Comparison of ENCODE assay signal across 7 cellular contexts in the genomic region with DNA sequence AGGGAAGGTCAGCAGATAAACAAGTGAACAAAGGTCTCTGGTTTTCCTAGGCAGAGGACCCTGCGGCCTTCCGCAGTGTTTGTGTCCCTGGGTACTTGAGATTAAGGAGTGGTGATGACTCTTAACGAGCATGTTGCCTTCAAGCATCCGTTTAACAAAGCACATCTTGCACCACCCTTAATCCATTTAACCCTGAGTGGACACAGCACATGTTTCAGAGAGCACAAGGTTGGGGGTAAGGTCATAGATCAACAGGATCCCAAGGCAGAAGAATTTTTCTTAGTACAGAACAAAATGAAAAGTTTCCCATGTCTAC.
A peak's percentile ranks its signal among the peaks of the same experiment; 100 is the strongest.
DNase-seq lines count a peak whose midpoint lies in the region; ATAC-seq and TF ChIP-seq lines count a peak whose summit lies in the region.
"Not testable (repeated sequence)": the region's sequence is repeated elsewhere in the genome, so short reads cannot be mapped to it uniquely, and the experiment has no call there.

No MANE protein-coding gene starts in this region.

- peak overlapping the region; percentile 59 for H3K4me3 Mint-ChIP-seq in Caco-2 (ENCODE audit: unreplicated experiment)
- peak overlapping the region; percentile 94 for H3K4me3 Mint-ChIP-seq in T-helper 17 cell
- peak overlapping the region; percentile 17 for H3K4me3 Mint-ChIP-seq in activated CD8-positive, alpha-beta T cell treated with anti-CD3 and anti-CD28 coated beads, Interleukin-2, amount 10 ng/mL, durations not matched to agents 7 days and 5 days
- H3K4me3 Mint-ChIP-seq in activated naive CD4-positive, alpha-beta T cell treated with anti-CD3 and anti-CD28 coated beads, Interleukin-2, amount 10 ng/mL, durations not matched to agents 7 days and 5 days, result peak overlapping the region; percentile 57
- peak overlapping the region; percentile 85 to 94 for H3K4me3 Mint-ChIP-seq in effector memory CD8-positive, alpha-beta T cell
- H3K4me3 Mint-ChIP-seq in stimulated activated naive B cell treated with anti-CD40 and anti-IgM and Interleukin-4, amounts not matched to agents 10 μg/mL and 1 μg/mL and 100 μg/mL, for 72 hours, result peak overlapping the region; percentile 45 to 85

- POLR2A ChIA-PET in Caco-2 (lab: Charles Lee); activated CD8-positive, alpha-beta T cell treated with anti-CD3 and anti-CD28 coated beads, Interleukin-2, amount 10 ng/mL, durations not matched to agents 7 days and 5 days (lab: Charles Lee): not testable (repeated sequence)

- H3K4me1 Mint-ChIP-seq in Caco-2 (ENCODE audit: low read depth, unreplicated experiment) (peaks cover 46% of the 10 kb centered on the region), T-helper 17 cell (peaks cover 20% of the 10 kb centered on the region)
- peaks cover 12% of the 10 kb centered on the region for H3K4me1 Mint-ChIP-seq in activated CD8-positive, alpha-beta T cell treated with anti-CD3 and anti-CD28 coated beads, Interleukin-2, amount 10 ng/mL, durations not matched to agents 7 days and 5 days (ENCODE audit: low read depth)
- H3K4me1 Mint-ChIP-seq in activated naive CD4-positive, alpha-beta T cell treated with anti-CD3 and anti-CD28 coated beads, Interleukin-2, amount 10 ng/mL, durations not matched to agents 7 days and 5 days, result peaks cover 26% of the 10 kb centered on the region
- peaks cover 12 to 33% of the 10 kb centered on the region in 2 donors for H3K4me1 Mint-ChIP-seq in effector memory CD8-positive, alpha-beta T cell (ENCODE audit: low read depth in 2 of 2)
- H3K4me1 Mint-ChIP-seq in stimulated activated naive B cell treated with anti-CD40 and anti-IgM and Interleukin-4, amounts not matched to agents 10 μg/mL and 1 μg/mL and 100 μg/mL, for 72 hours, result peaks cover 12 to 31% of the 10 kb centered on the region in 2 donors

- H3K27ac Mint-ChIP-seq in Caco-2 (ENCODE audit: unreplicated experiment), result peak overlapping the region; percentile 87
- peak overlapping the region; percentile 94 for H3K27ac Mint-ChIP-seq in T-helper 17 cell
- H3K27ac Mint-ChIP-seq in activated CD8-positive, alpha-beta T cell treated with anti-CD3 and anti-CD28 coated beads, Interleukin-2, amount 10 ng/mL, durations not matched to agents 7 days and 5 days, result not testable (repeated sequence)
- peak overlapping the region; percentile 69 for H3K27ac Mint-ChIP-seq in activated naive CD4-positive, alpha-beta T cell treated with anti-CD3 and anti-CD28 coated beads, Interleukin-2, amount 10 ng/mL, durations not matched to agents 7 days and 5 days
- H3K27ac Mint-ChIP-seq in effector memory CD8-positive, alpha-beta T cell, result peak overlapping the region; percentile 96
- peak overlapping the region; percentile 72 for H3K27ac Mint-ChIP-seq in stimulated activated naive B cell treated with anti-CD40 and anti-IgM and Interleukin-4, amounts not matched to agents 10 μg/mL and 1 μg/mL and 100 μg/mL, for 72 hours

- not testable (repeated sequence) for BruUV-seq in Caco-2 (replicated peaks; lab: Mats Ljungman, UMichigan)

- CTCF ChIA-PET in Caco-2 (lab: Charles Lee), result interaction anchor here (1.1 kb wide), 1 partner anchor 86 kb away, joined by 5 read pairs; no protein-coding TSS in a partner anchor
- CTCF ChIA-PET in activated CD8-positive, alpha-beta T cell treated with anti-CD3 and anti-CD28 coated beads, Interleukin-2, amount 10 ng/mL, durations not matched to agents 7 days and 5 days (lab: Charles Lee); activated naive CD4-positive, alpha-beta T cell treated with anti-CD3 and anti-CD28 coated beads, Interleukin-2, amount 10 ng/mL, durations not matched to agents 7 days and 5 days (lab: Charles Lee): not testable (repeated sequence)

- not testable (repeated sequence) for H3K27me3 Mint-ChIP-seq in Caco-2 (ENCODE audit: insufficient read depth, unreplicated experiment); activated CD8-positive, alpha-beta T cell treated with anti-CD3 and anti-CD28 coated beads, Interleukin-2, amount 10 ng/mL, durations not matched to agents 7 days and 5 days (ENCODE audit: low read depth); stimulated activated naive B cell treated with anti-CD40 and anti-IgM and Interleukin-4, amounts not matched to agents 10 μg/mL and 1 μg/mL and 100 μg/mL, for 72 hours
- peaks cover 14% of the 10 kb centered on the region for H3K27me3 Mint-ChIP-seq in T-helper 17 cell
- H3K27me3 Mint-ChIP-seq in activated naive CD4-positive, alpha-beta T cell treated with anti-CD3 and anti-CD28 coated beads, Interleukin-2, amount 10 ng/mL, durations not matched to agents 7 days and 5 days, result peaks cover 14% of the 10 kb centered on the region
- H3K27me3 Mint-ChIP-seq in effector memory CD8-positive, alpha-beta T cell, result peaks cover 16 to 20% of the 10 kb centered on the region in 2 donors

- peaks cover 11% of the 10 kb centered on the region for H3K36me3 Mint-ChIP-seq in Caco-2 (ENCODE audit: insufficient read depth, unreplicated experiment)
- H3K36me3 Mint-ChIP-seq in T-helper 17 cell (ENCODE audit: low read depth); activated CD8-positive, alpha-beta T cell treated with anti-CD3 and anti-CD28 coated beads, Interleukin-2, amount 10 ng/mL, durations not matched to agents 7 days and 5 days (ENCODE audit: low read depth); activated naive CD4-positive, alpha-beta T cell treated with anti-CD3 and anti-CD28 coated beads, Interleukin-2, amount 10 ng/mL, durations not matched to agents 7 days and 5 days; effector memory CD8-positive, alpha-beta T cell (ENCODE audit: insufficient read depth); stimulated activated naive B cell treated with anti-CD40 and anti-IgM and Interleukin-4, amounts not matched to agents 10 μg/mL and 1 μg/mL and 100 μg/mL, for 72 hours: not testable (repeated sequence)

- H3K36me3 ChIP-seq in Caco-2 (ENCODE audit: control insufficient read depth, insufficient read depth, low read length), result not testable (repeated sequence)

- H3K9me3 Mint-ChIP-seq in Caco-2 (ENCODE audit: unreplicated experiment), result peaks cover 19% of the 10 kb centered on the region
- not testable (repeated sequence) for H3K9me3 Mint-ChIP-seq in activated CD8-positive, alpha-beta T cell treated with anti-CD3 and anti-CD28 coated beads, Interleukin-2, amount 10 ng/mL, durations not matched to agents 7 days and 5 days (ENCODE audit: insufficient read depth); activated naive CD4-positive, alpha-beta T cell treated with anti-CD3 and anti-CD28 coated beads, Interleukin-2, amount 10 ng/mL, durations not matched to agents 7 days and 5 days; effector memory CD8-positive, alpha-beta T cell; stimulated activated naive B cell treated with anti-CD40 and anti-IgM and Interleukin-4, amounts not matched to agents 10 μg/mL and 1 μg/mL and 100 μg/mL, for 72 hours

- TF ChIP-seq CTCF in Caco-2 (IDR thresholded peaks at IDR 0.05; ENCODE audit: insufficient read depth in 1 of 2, low read depth in 1 of 2, low read length in 1 of 2, severe bottlenecking in 1 of 2, unreplicated experiment in 1 of 2), result not testable (repeated sequence)

- not testable (repeated sequence) for H3K27me3 ChIP-seq in Caco-2 (replicated peaks; ENCODE audit: control insufficient read depth, insufficient read depth, low read length)

- not testable (repeated sequence) for H3K9me3 ChIP-seq in Caco-2; T-helper 17 cell (ENCODE audit: control insufficient read depth, low read length, poor library complexity, severe bottlenecking)

- not testable (repeated sequence) for H3K4me3 ChIP-seq in Caco-2 (ENCODE audit: low read depth, low read length)

- intact Hi-C loops in Caco-2 (cut with micrococcal nuclease; ENCODE audit: unreplicated experiment), result not testable (repeated sequence)

- DNase-seq in Caco-2 (peak in 1 of 2 experiments; percentile 40), mesenteric fat pad (ENCODE audit: low spot score) (peak; percentile 2)
- not testable (repeated sequence) for DNase-seq in T-helper 17 cell; activated CD8-positive, alpha-beta T cell treated with anti-CD3 and anti-CD28 coated beads, Interleukin-2, amount 10 ng/mL, durations not matched to agents 7 days and 5 days; activated naive CD4-positive, alpha-beta T cell treated with anti-CD3 and anti-CD28 coated beads, Interleukin-2, amount 10 ng/mL, durations not matched to agents 7 days and 5 days; effector memory CD8-positive, alpha-beta T cell; stimulated activated naive B cell treated with anti-CD40 and anti-IgM and Interleukin-4, amounts not matched to agents 10 μg/mL and 1 μg/mL and 100 μg/mL, for 72 hours

- not testable (repeated sequence) for ATAC-seq in T-helper 17 cell; activated CD8-positive, alpha-beta T cell treated with anti-CD3 and anti-CD28 coated beads, Interleukin-2, amount 10 ng/mL, durations not matched to agents 7 days and 5 days; effector memory CD8-positive, alpha-beta T cell (replicated peaks); stimulated activated naive B cell treated with anti-CD40 and anti-IgM and Interleukin-4, amounts not matched to agents 10 μg/mL and 1 μg/mL and 100 μg/mL, for 72 hours (replicated peaks)

- H3K4me1 ChIP-seq in Caco-2, result peaks cover 20% of the 10 kb centered on the region

Comparison
In these comparisons a context has a peak if more than half of its experiments do, and no peak if none do; other contexts are left out.
1. H3K4me3 Mint-ChIP-seq: peak in every context shown above with its lines; median percentile 94 in T-helper 17 cell; 90 in effector memory CD8-positive, alpha-beta T cell; 65 in stimulated activated naive B cell treated with anti-CD40 and anti-IgM and Interleukin-4, amounts not matched to agents 10 μg/mL and 1 μg/mL and 100 μg/mL, for 72 hours; 59 in Caco-2; 57 in activated naive CD4-positive, alpha-beta T cell treated with anti-CD3 and anti-CD28 coated beads, Interleukin-2, amount 10 ng/mL, durations not matched to agents 7 days and 5 days; 17 in activated CD8-positive, alpha-beta T cell treated with anti-CD3 and anti-CD28 coated beads, Interleukin-2, amount 10 ng/mL, durations not matched to agents 7 days and 5 days.